Comparison of ENCODE assay signal across 8 cellular contexts in genomic region chr14:73026243-73026844, GRCh38. TPM values are rescaled to one million over a fixed set of nuclear protein-coding genes. Genes with fewer than 3 reads are reported as not detected.
DNase-seq lines count a peak whose midpoint lies in the region; ATAC-seq and TF ChIP-seq lines count a peak whose summit lies in the region.

No MANE protein-coding gene starts in this region.

- peak overlapping the region; percentile 94 for H3K4me3 ChIP-seq in AG09309 (ENCODE audit: control insufficient read depth, low read depth, low read length)
- H3K4me3 ChIP-seq in LNCaP clone FGC (ENCODE audit: low read depth, low read length), result peak overlapping the region; percentile 80
- H3K4me3 ChIP-seq in colonic mucosa, result peak overlapping the region; percentile 66
- H3K4me3 ChIP-seq in mucosa of stomach (ENCODE audit: low read length), result peak overlapping the region; percentile 43

- H3K36me3 ChIP-seq in colonic mucosa, result no peaks in the 10 kb centered on the region
- no peaks in the 10 kb centered on the region for H3K36me3 ChIP-seq in mucosa of stomach (ENCODE audit: control insufficient read depth, insufficient read depth, low read length)

- H3K9me3 ChIP-seq in colonic mucosa (no peaks in the 10 kb centered on the region), mucosa of stomach (ENCODE audit: control insufficient read depth, low read length) (no peaks in the 10 kb centered on the region)

- H3K27ac ChIP-seq in colonic mucosa, result peak overlapping the region; percentile 88

- H3K9ac ChIP-seq in colonic mucosa (ENCODE audit: low read depth in 2 of 2, low read length in 2 of 2) (peak overlapping the region; percentile 68 to 81), mucosa of stomach (ENCODE audit: low read length) (peak overlapping the region; percentile 72)

- TF ChIP-seq CTCF in AG09309 (IDR thresholded peaks at IDR 0.05; ENCODE audit: control insufficient read depth, insufficient read depth, low read depth, low read length, missing control alignments), result no peak
- TF ChIP-seq CTCF in LNCaP clone FGC (IDR thresholded peaks at IDR 0.05; ENCODE audit: control insufficient read depth, extremely low read depth, insufficient read depth), result no peak
- TF ChIP-seq CTCF in colonic mucosa (IDR thresholded peaks at IDR 0.05), result no peak

- ATAC-seq in GM21367 (IDR thresholded peaks at IDR 0.05; ENCODE audit: unreplicated experiment), result no peak

- H3K27me3 ChIP-seq in colonic mucosa (no peaks in the 10 kb centered on the region), mucosa of stomach (ENCODE audit: control insufficient read depth, insufficient read depth, low read length) (no peaks in the 10 kb centered on the region)

- no peak for DNase-seq in AG09309 (ENCODE audit: low read depth)
- no peak for DNase-seq in LNCaP clone FGC (ENCODE audit: low read depth)
- no peak for DNase-seq in colonic mucosa
- DNase-seq in SKM-1 treated with dmso at 0.1 percent for 144 hours (lab: John Stamatoyannopoulos, UW; ENCODE audit: unreplicated experiment), result no peak
- no peak for DNase-seq in NCI-H1105 treated with DMSO at 0.1 percent for 48 hours (lab: John Stamatoyannopoulos, UW)
- DNase-seq in DMS79 treated with DMSO at 0.1 percent for 48 hours (lab: John Stamatoyannopoulos, UW), result no peak

- peaks cover 5% of the 10 kb centered on the region for H3K4me1 ChIP-seq in colonic mucosa
- no peaks in the 10 kb centered on the region for H3K4me1 ChIP-seq in mucosa of stomach (ENCODE audit: control insufficient read depth, insufficient read depth, low read length)

- intact Hi-C loops in colonic mucosa (cut with DNase I), result no loop called here

RNA-seq across cellular contexts. Expression of gene ZFYVE1, which starts 0.6 kb away (rescaled TPM):
- total RNA-seq in colonic mucosa, result 10 to 100 TPM; 11.7 to 17.5 TPM

RNA-seq across cellular contexts. Expression of gene RBM25, which starts 32.0 kb away (rescaled TPM):
- total RNA-seq in colonic mucosa, result 10 to 100 TPM; 57.0 to 62.8 TPM

Comparison
In these comparisons a context has a peak if more than half of its experiments do, and no peak if none do; other contexts are left out.
1. H3K4me3 ChIP-seq: peak in every context shown above with its lines; median percentile 94 in AG09309; 80 in LNCaP clone FGC; 66 in colonic mucosa; 43 in mucosa of stomach.